In genomic region chr5:113390224-113390623, GRCh38 we compare ENCODE assay signal across 26 cellular contexts. TPM values are rescaled to one million over a fixed set of nuclear protein-coding genes. Genes with fewer than 3 reads are reported as not detected.
"Had no signal": no experiment of that assay in that cellular context is flagged by ENCODE, and none has a peak within 500 bp of the region (broad histone marks: within the 10 kb centered on the region; RNA-seq: fewer than 3 reads in every experiment).

No MANE protein-coding gene starts in this region.

- H3K27ac ChIP-seq: body of pancreas, cardiac muscle cell, gastroesophageal sphincter, heart left ventricle, prostate gland, right atrium auricular region, spleen had no signal

- H3K4me1 Mint-ChIP-seq: activated naive CD4-positive, alpha-beta T cell treated with anti-CD3 and anti-CD28 coated beads, Interleukin-2, amount 10 ng/mL, durations not matched to agents 7 days and 5 days; natural killer cell; WTC11 had no signal

- H3K36me3 Mint-ChIP-seq: activated naive CD4-positive, alpha-beta T cell treated with anti-CD3 and anti-CD28 coated beads, Interleukin-2, amount 10 ng/mL, durations not matched to agents 7 days and 5 days; natural killer cell; WTC11 had no signal

- H3K9me3 Mint-ChIP-seq: activated naive CD4-positive, alpha-beta T cell treated with anti-CD3 and anti-CD28 coated beads, Interleukin-2, amount 10 ng/mL, durations not matched to agents 7 days and 5 days; endodermal cell; natural killer cell; WTC11 had no signal

- H3K4me3 Mint-ChIP-seq: activated naive CD4-positive, alpha-beta T cell treated with anti-CD3 and anti-CD28 coated beads, Interleukin-2, amount 10 ng/mL, durations not matched to agents 7 days and 5 days; endodermal cell; natural killer cell; WTC11 had no signal

- ATAC-seq: body of pancreas; gastroesophageal sphincter; heart left ventricle; left cardiac atrium; natural killer cell; stimulated activated naive CD8-positive, alpha-beta T cell treated with anti-CD3 and anti-CD28 coated beads, Interleukin-15, Interleukin-2, amounts not matched to agents 100 U/mL and 50 U/mL, for 24 hours; WTC11 had no signal

- H3K27me3 ChIP-seq: body of pancreas, cardiac muscle cell, gastroesophageal sphincter, right atrium auricular region had no signal

- DNase-seq: activated CD4-positive, alpha-beta T cell treated with anti-CD3 and anti-CD28 coated beads for 4 hours; activated CD4-positive, alpha-beta T cell treated with anti-CD3 and anti-CD28 coated beads, Interleukin-2, amount 50 U/mL, for 48 hours; activated CD8-positive, alpha-beta memory T cell treated with anti-CD3 and anti-CD28 coated beads, Interleukin-2, amount 50 U/mL, for 48 hours; activated effector memory CD4-positive, alpha-beta T cell treated with Interleukin-2 at 50 U/mL for 16 hours; activated naive CD4-positive, alpha-beta T cell treated with anti-CD3 and anti-CD28 coated beads, Interleukin-2, amount 10 ng/mL, durations not matched to agents 7 days and 5 days; activated T-cell treated with anti-CD3 and anti-CD28 coated beads, Interleukin-2, amount 50 U/mL, for 48 hours; anterior cingulate cortex; body of pancreas; cortex of kidney; endodermal cell; heart left ventricle; left cardiac atrium; midbrain; natural killer cell; spleen; stimulated activated CD4-positive, alpha-beta T cell treated with anti-CD3 and anti-CD28 coated beads, Interleukin-4, amount 100 ng/mL, for 1 hour; stimulated activated naive CD8-positive, alpha-beta T cell treated with anti-CD3 and anti-CD28 coated beads, Interleukin-15, Interleukin-2, amounts not matched to agents 100 U/mL and 50 U/mL, for 24 hours; T-helper 9 cell had no signal

- H3K4me3 ChIP-seq: body of pancreas, cardiac muscle cell, gastroesophageal sphincter, heart left ventricle, prostate gland, right atrium auricular region, spleen had no signal

- H3K9me3 ChIP-seq: body of pancreas, gastroesophageal sphincter, heart left ventricle, prostate gland, right atrium auricular region, spleen had no signal

- H3K4me1 ChIP-seq: body of pancreas, gastroesophageal sphincter, heart left ventricle, prostate gland, right atrium auricular region, spleen had no signal

- H3K27ac Mint-ChIP-seq: activated naive CD4-positive, alpha-beta T cell treated with anti-CD3 and anti-CD28 coated beads, Interleukin-2, amount 10 ng/mL, durations not matched to agents 7 days and 5 days; endodermal cell; natural killer cell; WTC11 had no signal

- H3K36me3 ChIP-seq: cardiac muscle cell, gastroesophageal sphincter, heart left ventricle, prostate gland, right atrium auricular region, spleen had no signal

RNA-seq across cellular contexts. Expression of gene TSSK1B, which starts 44.6 kb away (rescaled TPM):
- total RNA-seq: activated CD8-positive, alpha-beta memory T cell treated with anti-CD3 and anti-CD28 coated beads for 36 hours; body of pancreas; heart left ventricle; liver; natural killer cell; right atrium auricular region; spleen; subcutaneous adipose tissue; WTC11 had no signal
